Comparison of ENCODE assay signal across 24 cellular contexts in the genomic region with DNA sequence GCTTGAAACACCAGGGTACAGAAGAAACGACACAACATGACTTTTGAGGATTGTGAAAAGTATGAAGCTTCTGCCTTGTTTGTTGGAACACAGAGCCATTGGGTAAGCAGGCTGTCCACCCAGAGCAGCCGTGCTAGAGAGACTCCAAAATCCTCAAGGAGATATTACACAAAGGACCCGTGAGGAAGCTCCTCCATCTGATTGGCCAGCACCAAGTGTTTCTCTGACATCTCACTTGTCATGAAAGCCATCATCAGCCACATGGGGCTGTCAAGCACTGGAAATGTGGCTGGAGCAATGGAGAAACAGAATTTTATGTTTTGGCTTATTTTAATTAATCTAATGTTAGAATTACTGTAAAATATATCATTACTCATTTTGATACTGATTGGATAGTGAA.
"Had no signal": no experiment of that assay in that cellular context is flagged by ENCODE, and none has a peak within 500 bp of the region (broad histone marks: within the 10 kb centered on the region; RNA-seq: fewer than 3 reads in every experiment).

No MANE protein-coding gene starts in this region.

- DNase-seq: occipital lobe; ovary; posterior cingulate gyrus; psoas muscle; right cardiac atrium; right lobe of liver; sigmoid colon; small intestine; stimulated activated CD4-positive, alpha-beta T cell treated with anti-CD3 and anti-CD28 coated beads, Interleukin-15, amount 100 ng/mL, for 24 hours; stimulated activated CD4-positive, alpha-beta T cell treated with anti-CD3 and anti-CD28 coated beads, Interleukin-2, amount 100 ng/mL, for 24 hours; stimulated activated CD4-positive, alpha-beta T cell treated with anti-CD3 and anti-CD28 coated beads, Interleukin-2, amount 100 ng/mL, for 48 hours; stimulated activated CD4-positive, alpha-beta T cell treated with anti-CD3 and anti-CD28 coated beads, Interleukin-4, amount 100 ng/mL, for 24 hours; stimulated activated naive B cell treated with anti-CD40 and anti-IgM and Interleukin-4, amounts not matched to agents 10 μg/mL and 1 μg/mL and 100 μg/mL, for 72 hours; stimulated activated naive CD4-positive, alpha-beta T cell treated with Interleukin-2 at 50 U/mL for 16 hours; stomach; thyroid gland; trophoblast cell; upper lobe of left lung had no signal

- H3K9me3 ChIP-seq: ovary, psoas muscle, right lobe of liver, sigmoid colon, stomach, thoracic aorta, thyroid gland, tibial nerve, upper lobe of left lung, vagina had no signal

- H3K9ac ChIP-seq: neural progenitor cell, parathyroid adenoma had no signal

- H3K27ac ChIP-seq: neural progenitor cell, ovary, parathyroid adenoma, psoas muscle, right lobe of liver, sigmoid colon, stomach, thoracic aorta, thyroid gland, tibial nerve, upper lobe of left lung, vagina had no signal

- H2AFZ ChIP-seq: neural progenitor cell, parathyroid adenoma had no signal

- H3K4me3 ChIP-seq: neural progenitor cell, ovary, psoas muscle, right lobe of liver, sigmoid colon, stomach, thoracic aorta, thyroid gland, tibial nerve, upper lobe of left lung, vagina had no signal

- H3K4me2 ChIP-seq: neural progenitor cell had no signal

- ATAC-seq: psoas muscle; right cardiac atrium; right lobe of liver; stimulated activated effector memory CD8-positive, alpha-beta T cell treated with anti-CD3 and anti-CD28 coated beads, Interleukin-12 subunit alpha, Interleukin-12 subunit beta, amount 100 ng/mL, for 72 hours; stimulated activated naive B cell treated with anti-CD40 and anti-IgM and Interleukin-4, amounts not matched to agents 10 μg/mL and 1 μg/mL and 100 μg/mL, for 72 hours had no signal

- H3K4me1 ChIP-seq: neural progenitor cell, parathyroid adenoma, psoas muscle, right lobe of liver, sigmoid colon, stomach, thyroid gland, tibial nerve, upper lobe of left lung, vagina had no signal

- H3K79me2 ChIP-seq: parathyroid adenoma had no signal

- H3K36me3 ChIP-seq: neural progenitor cell, ovary, right lobe of liver, sigmoid colon, stomach, thoracic aorta, thyroid gland, tibial nerve, upper lobe of left lung, vagina had no signal

- H3K27me3 ChIP-seq: ovary, right lobe of liver, sigmoid colon, thyroid gland, tibial nerve, upper lobe of left lung, vagina had no signal
